Comparison of ENCODE assay signal across 8 cellular contexts in genomic region chr9:90226839-90227338, GRCh38.
A peak's percentile ranks its signal among the peaks of the same experiment; 100 is the strongest.
DNase-seq lines count a peak whose midpoint lies in the region; TF ChIP-seq lines count a peak whose summit lies in the region.
"Not testable (repeated sequence)": the region's sequence is repeated elsewhere in the genome, so short reads cannot be mapped to it uniquely, and the experiment has no call there.

No MANE protein-coding gene starts in this region.

- H3K27ac ChIP-seq in KMS-11: not testable (repeated sequence)

- not testable (repeated sequence) for H3K9me3 Mint-ChIP-seq in glutamatergic neuron (ENCODE audit: unreplicated experiment)

- not testable (repeated sequence) for H3K4me3 ChIP-seq in KMS-11 (IDR thresholded peaks at IDR 0.05; ENCODE audit: insufficient read depth, low read depth, low read length)

- not testable (repeated sequence) for H3K27me3 Mint-ChIP-seq in glutamatergic neuron (ENCODE audit: unreplicated experiment)

- H3K4me2 ChIP-seq in KMS-11: not testable (repeated sequence)

- not testable (repeated sequence) for H3K79me2 ChIP-seq in KMS-11 (ENCODE audit: insufficient read depth, low read depth)

- H2AFZ ChIP-seq in KMS-11 (ENCODE audit: low read depth): not testable (repeated sequence)

- H3K4me3 Mint-ChIP-seq in glutamatergic neuron (ENCODE audit: unreplicated experiment): not testable (repeated sequence)

- TF ChIP-seq CTCF in KMS-11 (conservative IDR thresholded peaks at IDR 0.05; ENCODE audit: low read depth, low read length) (peak; percentile 64), glutamatergic neuron (IDR thresholded peaks at IDR 0.05; ENCODE audit: partially characterized antibody, unreplicated experiment) (peak; percentile 55)

- not testable (repeated sequence) for H3K36me3 ChIP-seq in KMS-11 (ENCODE audit: insufficient read depth)

- H4K20me1 ChIP-seq in KMS-11 (ENCODE audit: insufficient read depth): not testable (repeated sequence)

- H3K27ac Mint-ChIP-seq in glutamatergic neuron (ENCODE audit: unreplicated experiment): not testable (repeated sequence)

- not testable (repeated sequence) for H3K4me1 ChIP-seq in KMS-11 (ENCODE audit: low read depth, poor library complexity, severe bottlenecking)

- H3K36me3 Mint-ChIP-seq in glutamatergic neuron (ENCODE audit: unreplicated experiment): not testable (repeated sequence)

- DNase-seq in COR-L47 (lab: John Stamatoyannopoulos, UW): peak; percentile 58
- peak; percentile 74 for DNase-seq in NCI-H748 treated with DMSO at 0.1 percent for 48 hours (lab: John Stamatoyannopoulos, UW)
- peak; percentile 43 for DNase-seq in activated CD4-positive, CD25-positive, alpha-beta regulatory T cell treated with anti-CD3 and anti-CD28 coated beads, Interleukin-2, amount 50 U/mL, for 72 hours
- DNase-seq in amniotic epithelial cell (ENCODE audit: low read depth): peak; percentile 23
- DNase-seq in glutamatergic neuron: peak; percentile 63
- DNase-seq in occipital lobe (lab: John Stamatoyannopoulos, UW): peak; percentile 38
- DNase-seq in stimulated activated CD8-positive, alpha-beta memory T cell treated with anti-CD3 and anti-CD28 coated beads, Interleukin-4, amount 100 ng/mL, for 48 hours: peak; percentile 75

- H3K9ac ChIP-seq in KMS-11: not testable (repeated sequence)

- not testable (repeated sequence) for H3K4me1 Mint-ChIP-seq in glutamatergic neuron (ENCODE audit: low read depth, unreplicated experiment)

- H3K27me3 ChIP-seq in KMS-11 (ENCODE audit: insufficient read depth, low read depth): not testable (repeated sequence)

Comparison
In these comparisons a context has a peak if more than half of its experiments do, and no peak if none do; other contexts are left out.
1. DNase-seq: peak in every context shown above with its lines; median percentile 75 in stimulated activated CD8-positive, alpha-beta memory T cell treated with anti-CD3 and anti-CD28 coated beads, Interleukin-4, amount 100 ng/mL, for 48 hours; 74 in NCI-H748 treated with DMSO at 0.1 percent for 48 hours; 63 in glutamatergic neuron; 58 in COR-L47; 43 in activated CD4-positive, CD25-positive, alpha-beta regulatory T cell treated with anti-CD3 and anti-CD28 coated beads, Interleukin-2, amount 50 U/mL, for 72 hours; 38 in occipital lobe; 23 in amniotic epithelial cell.